Comparison of ENCODE assay signal across 1 cellular context in the genomic region with DNA sequence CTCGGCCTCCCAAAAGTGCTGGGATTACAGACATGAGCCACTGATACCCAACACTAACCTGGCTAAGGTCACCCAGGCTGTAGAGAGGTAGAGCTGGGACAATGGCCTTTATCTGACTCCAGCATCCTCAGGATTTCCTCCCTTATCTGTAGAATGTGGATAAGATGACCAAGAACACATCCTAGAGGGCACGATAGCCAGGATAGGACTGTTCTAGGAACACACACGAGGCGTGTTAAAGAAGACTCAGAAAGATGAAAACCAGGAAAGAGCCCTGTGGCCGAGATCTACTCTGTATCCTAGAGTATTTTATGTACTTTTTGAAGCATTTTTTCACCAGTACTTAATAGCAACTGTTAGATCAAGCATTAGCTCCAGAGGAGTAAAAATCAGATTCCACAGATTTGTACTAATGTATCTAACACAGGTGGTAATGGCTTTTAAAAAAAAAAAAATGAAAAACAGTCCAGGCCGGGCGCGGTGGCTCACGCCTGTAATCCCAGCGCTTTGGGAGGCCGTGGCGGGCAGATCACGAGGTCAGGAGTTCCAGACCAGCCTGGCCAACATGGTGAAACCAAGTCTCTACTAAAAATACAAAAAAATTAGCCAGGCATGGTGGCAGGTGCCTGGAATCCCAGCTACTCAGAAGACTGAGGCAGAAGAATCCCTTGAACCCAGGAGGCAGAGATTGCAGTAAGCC.
TF ChIP-seq lines count a peak whose summit lies in the region.

No MANE protein-coding gene starts in this region.

TF ChIP-seq in HepG2, 621 proteins besides CTCF, POLR2A, EP300 and RAD21:
- TF ChIP-seq, protein P1, sequence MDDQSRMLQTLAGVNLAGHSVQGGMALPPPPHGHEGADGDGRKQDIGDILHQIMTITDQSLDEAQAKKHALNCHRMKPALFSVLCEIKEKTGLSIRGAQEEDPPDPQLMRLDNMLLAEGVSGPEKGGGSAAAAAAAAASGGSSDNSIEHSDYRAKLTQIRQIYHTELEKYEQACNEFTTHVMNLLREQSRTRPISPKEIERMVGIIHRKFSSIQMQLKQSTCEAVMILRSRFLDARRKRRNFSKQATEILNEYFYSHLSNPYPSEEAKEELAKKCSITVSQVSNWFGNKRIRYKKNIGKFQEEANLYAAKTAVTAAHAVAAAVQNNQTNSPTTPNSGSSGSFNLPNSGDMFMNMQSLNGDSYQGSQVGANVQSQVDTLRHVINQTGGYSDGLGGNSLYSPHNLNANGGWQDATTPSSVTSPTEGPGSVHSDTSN (CRISPR knock-in tag; IDR thresholded peaks at IDR 0.05; ENCODE audit: borderline replicate concordance), result no peak
- TF ChIP-seq ZNF746 (CRISPR knock-in tag; IDR thresholded peaks at IDR 0.05) (no peak), ZNF138 (CRISPR knock-in tag; IDR thresholded peaks at IDR 0.05; ENCODE audit: low read depth) (no peak), ZNF446 (CRISPR knock-in tag; IDR thresholded peaks at IDR 0.05) (no peak), POLR2AphosphoS5 (IDR thresholded peaks at IDR 0.05; ENCODE audit: low read depth, low read length) (peak; percentile 7; the same call in 1 of the 2 replicates), ZKSCAN8 (CRISPR knock-in tag; IDR thresholded peaks at IDR 0.05; ENCODE audit: borderline replicate concordance) (no peak), POLR2G (IDR thresholded peaks at IDR 0.05; ENCODE audit: low read depth, low read length) (peak; percentile 58), ELF1 (CRISPR knock-in tag; IDR thresholded peaks at IDR 0.05) (no peak), AGO1 (IDR thresholded peaks at IDR 0.05; ENCODE audit: low read depth, low read length, poor library complexity, severe bottlenecking) (no peak), GATAD1 (CRISPR knock-in tag; IDR thresholded peaks at IDR 0.05) (no peak)
- TF ChIP-seq, protein P2, sequence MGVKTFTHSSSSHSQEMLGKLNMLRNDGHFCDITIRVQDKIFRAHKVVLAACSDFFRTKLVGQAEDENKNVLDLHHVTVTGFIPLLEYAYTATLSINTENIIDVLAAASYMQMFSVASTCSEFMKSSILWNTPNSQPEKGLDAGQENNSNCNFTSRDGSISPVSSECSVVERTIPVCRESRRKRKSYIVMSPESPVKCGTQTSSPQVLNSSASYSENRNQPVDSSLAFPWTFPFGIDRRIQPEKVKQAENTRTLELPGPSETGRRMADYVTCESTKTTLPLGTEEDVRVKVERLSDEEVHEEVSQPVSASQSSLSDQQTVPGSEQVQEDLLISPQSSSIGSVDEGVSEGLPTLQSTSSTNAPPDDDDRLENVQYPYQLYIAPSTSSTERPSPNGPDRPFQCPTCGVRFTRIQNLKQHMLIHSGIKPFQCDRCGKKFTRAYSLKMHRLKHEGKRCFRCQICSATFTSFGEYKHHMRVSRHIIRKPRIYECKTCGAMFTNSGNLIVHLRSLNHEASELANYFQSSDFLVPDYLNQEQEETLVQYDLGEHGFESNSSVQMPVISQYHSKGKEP (CRISPR knock-in tag; IDR thresholded peaks at IDR 0.05), result no peak
- TF ChIP-seq, protein P3, sequence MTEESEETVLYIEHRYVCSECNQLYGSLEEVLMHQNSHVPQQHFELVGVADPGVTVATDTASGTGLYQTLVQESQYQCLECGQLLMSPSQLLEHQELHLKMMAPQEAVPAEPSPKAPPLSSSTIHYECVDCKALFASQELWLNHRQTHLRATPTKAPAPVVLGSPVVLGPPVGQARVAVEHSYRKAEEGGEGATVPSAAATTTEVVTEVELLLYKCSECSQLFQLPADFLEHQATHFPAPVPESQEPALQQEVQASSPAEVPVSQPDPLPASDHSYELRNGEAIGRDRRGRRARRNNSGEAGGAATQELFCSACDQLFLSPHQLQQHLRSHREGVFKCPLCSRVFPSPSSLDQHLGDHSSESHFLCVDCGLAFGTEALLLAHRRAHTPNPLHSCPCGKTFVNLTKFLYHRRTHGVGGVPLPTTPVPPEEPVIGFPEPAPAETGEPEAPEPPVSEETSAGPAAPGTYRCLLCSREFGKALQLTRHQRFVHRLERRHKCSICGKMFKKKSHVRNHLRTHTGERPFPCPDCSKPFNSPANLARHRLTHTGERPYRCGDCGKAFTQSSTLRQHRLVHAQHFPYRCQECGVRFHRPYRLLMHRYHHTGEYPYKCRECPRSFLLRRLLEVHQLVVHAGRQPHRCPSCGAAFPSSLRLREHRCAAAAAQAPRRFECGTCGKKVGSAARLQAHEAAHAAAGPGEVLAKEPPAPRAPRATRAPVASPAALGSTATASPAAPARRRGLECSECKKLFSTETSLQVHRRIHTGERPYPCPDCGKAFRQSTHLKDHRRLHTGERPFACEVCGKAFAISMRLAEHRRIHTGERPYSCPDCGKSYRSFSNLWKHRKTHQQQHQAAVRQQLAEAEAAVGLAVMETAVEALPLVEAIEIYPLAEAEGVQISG (CRISPR knock-in tag; IDR thresholded peaks at IDR 0.05), result no peak
- TF ChIP-seq, protein P4, sequence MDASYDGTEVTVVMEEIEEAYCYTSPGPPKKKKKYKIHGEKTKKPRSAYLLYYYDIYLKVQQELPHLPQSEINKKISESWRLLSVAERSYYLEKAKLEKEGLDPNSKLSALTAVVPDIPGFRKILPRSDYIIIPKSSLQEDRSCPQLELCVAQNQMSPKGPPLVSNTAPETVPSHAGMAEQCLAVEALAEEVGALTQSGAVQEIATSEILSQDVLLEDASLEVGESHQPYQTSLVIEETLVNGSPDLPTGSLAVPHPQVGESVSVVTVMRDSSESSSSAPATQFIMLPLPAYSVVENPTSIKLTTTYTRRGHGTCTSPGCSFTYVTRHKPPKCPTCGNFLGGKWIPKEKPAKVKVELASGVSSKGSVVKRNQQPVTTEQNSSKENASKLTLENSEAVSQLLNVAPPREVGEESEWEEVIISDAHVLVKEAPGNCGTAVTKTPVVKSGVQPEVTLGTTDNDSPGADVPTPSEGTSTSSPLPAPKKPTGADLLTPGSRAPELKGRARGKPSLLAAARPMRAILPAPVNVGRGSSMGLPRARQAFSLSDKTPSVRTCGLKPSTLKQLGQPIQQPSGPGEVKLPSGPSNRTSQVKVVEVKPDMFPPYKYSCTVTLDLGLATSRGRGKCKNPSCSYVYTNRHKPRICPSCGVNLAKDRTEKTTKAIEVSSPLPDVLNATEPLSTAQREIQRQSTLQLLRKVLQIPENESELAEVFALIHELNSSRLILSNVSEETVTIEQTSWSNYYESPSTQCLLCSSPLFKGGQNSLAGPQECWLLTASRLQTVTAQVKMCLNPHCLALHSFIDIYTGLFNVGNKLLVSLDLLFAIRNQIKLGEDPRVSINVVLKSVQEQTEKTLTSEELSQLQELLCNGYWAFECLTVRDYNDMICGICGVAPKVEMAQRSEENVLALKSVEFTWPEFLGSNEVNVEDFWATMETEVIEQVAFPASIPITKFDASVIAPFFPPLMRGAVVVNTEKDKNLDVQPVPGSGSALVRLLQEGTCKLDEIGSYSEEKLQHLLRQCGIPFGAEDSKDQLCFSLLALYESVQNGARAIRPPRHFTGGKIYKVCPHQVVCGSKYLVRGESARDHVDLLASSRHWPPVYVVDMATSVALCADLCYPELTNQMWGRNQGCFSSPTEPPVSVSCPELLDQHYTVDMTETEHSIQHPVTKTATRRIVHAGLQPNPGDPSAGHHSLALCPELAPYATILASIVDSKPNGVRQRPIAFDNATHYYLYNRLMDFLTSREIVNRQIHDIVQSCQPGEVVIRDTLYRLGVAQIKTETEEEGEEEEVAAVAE (CRISPR knock-in tag; IDR thresholded peaks at IDR 0.05; ENCODE audit: borderline replicate concordance), result no peak
- TF ChIP-seq, protein P5, sequence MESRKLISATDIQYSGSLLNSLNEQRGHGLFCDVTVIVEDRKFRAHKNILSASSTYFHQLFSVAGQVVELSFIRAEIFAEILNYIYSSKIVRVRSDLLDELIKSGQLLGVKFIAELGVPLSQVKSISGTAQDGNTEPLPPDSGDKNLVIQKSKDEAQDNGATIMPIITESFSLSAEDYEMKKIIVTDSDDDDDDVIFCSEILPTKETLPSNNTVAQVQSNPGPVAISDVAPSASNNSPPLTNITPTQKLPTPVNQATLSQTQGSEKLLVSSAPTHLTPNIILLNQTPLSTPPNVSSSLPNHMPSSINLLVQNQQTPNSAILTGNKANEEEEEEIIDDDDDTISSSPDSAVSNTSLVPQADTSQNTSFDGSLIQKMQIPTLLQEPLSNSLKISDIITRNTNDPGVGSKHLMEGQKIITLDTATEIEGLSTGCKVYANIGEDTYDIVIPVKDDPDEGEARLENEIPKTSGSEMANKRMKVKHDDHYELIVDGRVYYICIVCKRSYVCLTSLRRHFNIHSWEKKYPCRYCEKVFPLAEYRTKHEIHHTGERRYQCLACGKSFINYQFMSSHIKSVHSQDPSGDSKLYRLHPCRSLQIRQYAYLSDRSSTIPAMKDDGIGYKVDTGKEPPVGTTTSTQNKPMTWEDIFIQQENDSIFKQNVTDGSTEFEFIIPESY (CRISPR knock-in tag; IDR thresholded peaks at IDR 0.05), result peak; percentile 59; the same call in 1 of the 2 replicates
